Comparison of ENCODE assay signal across 33 cellular contexts in genomic region chr10:91601212-91601611, GRCh38. TPM values are rescaled to one million over a fixed set of nuclear protein-coding genes. Genes with fewer than 3 reads are reported as not detected.
"Had no signal": no experiment of that assay in that cellular context is flagged by ENCODE, and none has a peak within 500 bp of the region (broad histone marks: within the 10 kb centered on the region; RNA-seq: fewer than 3 reads in every experiment).

No MANE protein-coding gene starts in this region.

- H3K27ac ChIP-seq: body of pancreas, SJSA1 had no signal

- H3K36me3 Mint-ChIP-seq: activated naive CD4-positive, alpha-beta T cell treated with anti-CD3 and anti-CD28 coated beads, Interleukin-2, amount 50 U/mL, for 24 hours; activated naive CD8-positive, alpha-beta T cell treated with anti-CD3 and anti-CD28 coated beads, Interleukin-2, amount 10 ng/mL, durations not matched to agents 7 days and 5 days; WTC11 had no signal

- DNase-seq: activated CD4-positive, alpha-beta T cell treated with anti-CD3 and anti-CD28 coated beads for 36 hours; activated CD4-positive, alpha-beta T cell treated with anti-CD3 and anti-CD28 coated beads, Interleukin-2, amount 10 ng/mL, durations not matched to agents 7 days and 5 days; activated CD4-positive, alpha-beta T cell treated with anti-CD3 and anti-CD28 coated beads, Interleukin-2, amount 50 U/mL, for 48 hours; activated CD8-positive, alpha-beta T cell treated with anti-CD3 and anti-CD28 coated beads, Interleukin-2, amount 10 ng/mL, durations not matched to agents 7 days and 5 days; activated gamma-delta T cell; activated naive CD4-positive, alpha-beta T cell treated with Interleukin-2 at 50 U/mL for 16 hours; activated naive CD8-positive, alpha-beta T cell treated with anti-CD3 and anti-CD28 coated beads, Interleukin-2, amount 10 ng/mL, durations not matched to agents 7 days and 5 days; activated T-cell treated with anti-CD3 and anti-CD28 coated beads, Interleukin-2, amount 50 U/mL, for 24 hours; amygdala; body of pancreas; caudate nucleus; cerebellar nuclear complex; Karpas-422; NCI-H1048; NCI-H1105 treated with DMSO at 0.1 percent for 48 hours; NCI-H1436; NCI-H1694; NCI-H1930; NCI-H2081 treated with DMSO at 0.1 percent for 48 hours; NCI-H226; NCI-H446 treated with DMSO at 0.1 percent for 48 hours; NCI-H524; NCI-H69; SHP77 treated with DMSO at 0.1 percent for 48 hours; SK-N-SH had no signal

- H3K4me1 Mint-ChIP-seq: activated naive CD4-positive, alpha-beta T cell treated with anti-CD3 and anti-CD28 coated beads, Interleukin-2, amount 50 U/mL, for 24 hours had no signal

- ATAC-seq: activated CD4-positive, alpha-beta T cell treated with anti-CD3 and anti-CD28 coated beads for 36 hours; activated CD4-positive, CD25-positive, alpha-beta regulatory T cell treated with anti-CD3 and anti-CD28 coated beads, Interleukin-2, amount 50 U/mL, for 24 hours; activated CD8-positive, alpha-beta T cell treated with anti-CD3 and anti-CD28 coated beads, Interleukin-2, amount 10 ng/mL, durations not matched to agents 7 days and 5 days; body of pancreas; WTC11 had no signal

- H3K4me2 ChIP-seq: SK-N-SH had no signal

- H3K36me3 ChIP-seq: SJSA1 had no signal

- H3K27ac Mint-ChIP-seq: activated CD4-positive, alpha-beta T cell treated with anti-CD3 and anti-CD28 coated beads for 36 hours; activated CD4-positive, alpha-beta T cell treated with anti-CD3 and anti-CD28 coated beads, Interleukin-2, amount 10 ng/mL, durations not matched to agents 7 days and 5 days; activated CD8-positive, alpha-beta T cell treated with anti-CD3 and anti-CD28 coated beads, Interleukin-2, amount 10 ng/mL, durations not matched to agents 7 days and 5 days; activated naive CD4-positive, alpha-beta T cell treated with anti-CD3 and anti-CD28 coated beads, Interleukin-2, amount 50 U/mL, for 24 hours; activated naive CD8-positive, alpha-beta T cell treated with anti-CD3 and anti-CD28 coated beads, Interleukin-2, amount 10 ng/mL, durations not matched to agents 7 days and 5 days; activated T-cell treated with anti-CD3 and anti-CD28 coated beads, Interleukin-2, amount 50 U/mL, for 24 hours; activated T-helper 2 cell treated with anti-CD3 and anti-CD28 coated beads, Interferon-gamma antibody, Interleukin-2, Interleukin-4, amounts not matched to agents 10 μg/mL and 5 μg/mL and 100 μg/mL, durations not matched to agents 14 hours and 24 hours and 36 hours; T-helper 1 cell treated with Interleukin-12 subunit alpha and Interleukin-12 subunit beta and Interleukin-4 antibody, amounts not matched to agents 30 μg/mL and 1 μg/mL, for 36 hours; T-helper 2 cell treated with Interferon-gamma antibody and Interleukin-4, amounts not matched to agents 5 μg/mL and 100 μg/mL, for 36 hours; WTC11 had no signal

- H3K9me3 Mint-ChIP-seq: activated naive CD4-positive, alpha-beta T cell treated with anti-CD3 and anti-CD28 coated beads, Interleukin-2, amount 50 U/mL, for 24 hours had no signal

- H3K27me3 ChIP-seq: body of pancreas, SJSA1 had no signal

- H3K4me3 ChIP-seq: body of pancreas, SJSA1 had no signal

- H3K9ac ChIP-seq: SK-N-SH had no signal

- H3K4me3 Mint-ChIP-seq: activated CD4-positive, alpha-beta T cell treated with anti-CD3 and anti-CD28 coated beads for 36 hours; activated CD4-positive, alpha-beta T cell treated with anti-CD3 and anti-CD28 coated beads, Interleukin-2, amount 10 ng/mL, durations not matched to agents 7 days and 5 days; activated CD8-positive, alpha-beta T cell treated with anti-CD3 and anti-CD28 coated beads, Interleukin-2, amount 10 ng/mL, durations not matched to agents 7 days and 5 days; activated naive CD4-positive, alpha-beta T cell treated with anti-CD3 and anti-CD28 coated beads, Interleukin-2, amount 50 U/mL, for 24 hours; activated naive CD8-positive, alpha-beta T cell treated with anti-CD3 and anti-CD28 coated beads, Interleukin-2, amount 10 ng/mL, durations not matched to agents 7 days and 5 days; activated T-cell treated with anti-CD3 and anti-CD28 coated beads, Interleukin-2, amount 50 U/mL, for 24 hours; T-helper 1 cell treated with Interleukin-12 subunit alpha and Interleukin-12 subunit beta and Interleukin-4 antibody, amounts not matched to agents 30 μg/mL and 1 μg/mL, for 36 hours; T-helper 2 cell treated with Interferon-gamma antibody and Interleukin-4, amounts not matched to agents 5 μg/mL and 100 μg/mL, for 36 hours; WTC11 had no signal

- H3K9me3 ChIP-seq: body of pancreas, SK-N-SH had no signal

RNA-seq across cellular contexts. Expression of gene PPP1R3C, which starts 31.7 kb away (rescaled TPM):
- total RNA-seq: activated CD4-positive, alpha-beta T cell treated with anti-CD3 and anti-CD28 coated beads, Interleukin-2, amount 10 ng/mL, durations not matched to agents 7 days and 5 days; activated CD8-positive, alpha-beta T cell treated with anti-CD3 and anti-CD28 coated beads, Interleukin-2, amount 10 ng/mL, durations not matched to agents 7 days and 5 days; OCI-LY7 had no signal
